Comparison of ENCODE assay signal across 13 cellular contexts in genomic region chr17:64315032-64315490, GRCh38. TPM values are rescaled to one million over a fixed set of nuclear protein-coding genes. Genes with fewer than 3 reads are reported as not detected.
A peak's percentile ranks its signal among the peaks of the same experiment; 100 is the strongest.
DNase-seq lines count a peak whose midpoint lies in the region; ATAC-seq and TF ChIP-seq lines count a peak whose summit lies in the region.
"Had no signal": no experiment of that assay in that cellular context is flagged by ENCODE, and none has a peak within 500 bp of the region (broad histone marks: within the 10 kb centered on the region; RNA-seq: fewer than 3 reads in every experiment).

No MANE protein-coding gene starts in this region.

- no peaks in the 10 kb centered on the region for H3K9me3 Mint-ChIP-seq in activated CD8-positive, alpha-beta T cell treated with anti-CD3 and anti-CD28 coated beads, Interleukin-2, amount 10 ng/mL, durations not matched to agents 7 days and 5 days (ENCODE audit: insufficient read depth)

- CTCF ChIA-PET in activated CD8-positive, alpha-beta T cell treated with anti-CD3 and anti-CD28 coated beads, Interleukin-2, amount 10 ng/mL, durations not matched to agents 7 days and 5 days (lab: Charles Lee): interaction anchor here (1.3 to 2.8 kb wide), 2 partner anchors 14 to 105 kb away, joined by 4 to 11 read pairs; no protein-coding TSS in a partner anchor

- H3K4me3 Mint-ChIP-seq in activated CD8-positive, alpha-beta T cell treated with anti-CD3 and anti-CD28 coated beads, Interleukin-2, amount 10 ng/mL, durations not matched to agents 7 days and 5 days: no peak overlapping the region

- no peaks in the 10 kb centered on the region for H3K36me3 Mint-ChIP-seq in activated CD8-positive, alpha-beta T cell treated with anti-CD3 and anti-CD28 coated beads, Interleukin-2, amount 10 ng/mL, durations not matched to agents 7 days and 5 days (ENCODE audit: low read depth)

- H3K4me3 ChIP-seq in osteoblast (ENCODE audit: insufficient read depth, low read length) (no peak overlapping the region), aorta (ENCODE audit: low read length in 2 of 2) (no peak overlapping the region)
- H3K4me3 ChIP-seq: PC-9 had no signal

- H3K79me2 ChIP-seq in osteoblast (ENCODE audit: insufficient read depth, low read length): no peaks in the 10 kb centered on the region

- H3K27me3 ChIP-seq in osteoblast (ENCODE audit: insufficient read depth, low read length) (no peaks in the 10 kb centered on the region), aorta (ENCODE audit: control insufficient read depth in 1 of 2, insufficient read depth in 2 of 2, low read length in 1 of 2) (no peaks in the 10 kb centered on the region)

- no peaks in the 10 kb centered on the region for H3K9me3 ChIP-seq in osteoblast (ENCODE audit: low read depth, low read length)
- no peaks in the 10 kb centered on the region for H3K9me3 ChIP-seq in aorta (ENCODE audit: control insufficient read depth, low read length)

- H3K4me1 ChIP-seq in osteoblast (ENCODE audit: insufficient read depth, low read length): peaks cover 6% of the 10 kb centered on the region
- no peaks in the 10 kb centered on the region for H3K4me1 ChIP-seq in aorta (ENCODE audit: control insufficient read depth in 1 of 2, insufficient read depth in 2 of 2, low read length in 2 of 2)

- intact Hi-C loops in Right ventricle myocardium inferior (cut with DNase I) (no loop called here), aorta (cut with DNase I) (no loop called here)

- WGBS in aorta, 2 donors: 42 to 48% methylated on average over 11 of the region's 11 CpGs

- no peak overlapping the region for H3K27ac Mint-ChIP-seq in activated CD8-positive, alpha-beta T cell treated with anti-CD3 and anti-CD28 coated beads, Interleukin-2, amount 10 ng/mL, durations not matched to agents 7 days and 5 days

- DNase-seq in NCI-H2029 (lab: John Stamatoyannopoulos, UW) (peak; percentile 25), NCI-H2029 treated with DMSO at 0.1 percent for 48 hours (lab: John Stamatoyannopoulos, UW) (no peak), Right ventricle myocardium inferior (ENCODE audit: missing footprints) (peak; percentile 94), osteoblast (ENCODE audit: insufficient read length, low spot score, missing footprints) (no peak), aorta (peak; percentile 93 to 96), DMS53 treated with DMSO at 0.1 percent for 48 hours (lab: John Stamatoyannopoulos, UW; ENCODE audit: unreplicated experiment) (no peak)
- DNase-seq in activated CD8-positive, alpha-beta T cell treated with anti-CD3 and anti-CD28 coated beads, Interleukin-2, amount 10 ng/mL, durations not matched to agents 7 days and 5 days: no peak
- DNase-seq: activated CD8-positive, alpha-beta memory T cell treated with anti-CD3 and anti-CD28 coated beads, Interleukin-2, amount 50 U/mL, for 4 hours; DMS53; NCI-H2081; PC-9 had no signal

- H2AFZ ChIP-seq in osteoblast (ENCODE audit: low read length): peak overlapping the region; percentile 69
- H2AFZ ChIP-seq: PC-9 had no signal

- H3K27me3 Mint-ChIP-seq in activated CD8-positive, alpha-beta T cell treated with anti-CD3 and anti-CD28 coated beads, Interleukin-2, amount 10 ng/mL, durations not matched to agents 7 days and 5 days (ENCODE audit: low read depth): peaks cover 4% of the 10 kb centered on the region

- H3K4me1 Mint-ChIP-seq in activated CD8-positive, alpha-beta T cell treated with anti-CD3 and anti-CD28 coated beads, Interleukin-2, amount 10 ng/mL, durations not matched to agents 7 days and 5 days (ENCODE audit: low read depth): no peaks in the 10 kb centered on the region

- POLR2A ChIA-PET in activated CD8-positive, alpha-beta T cell treated with anti-CD3 and anti-CD28 coated beads, Interleukin-2, amount 10 ng/mL, durations not matched to agents 7 days and 5 days (lab: Charles Lee): no interaction called here

- no peak for TF ChIP-seq CTCF in osteoblast (IDR thresholded peaks at IDR 0.05; ENCODE audit: extremely low read depth, low read depth, low read length)

- ATAC-seq in Right ventricle myocardium inferior (peak; percentile 96), aorta (ENCODE audit: low FRiP score) (peak; percentile 93), GM19324 (IDR thresholded peaks at IDR 0.05; ENCODE audit: low FRiP score, unreplicated experiment) (no peak)
- ATAC-seq in activated CD8-positive, alpha-beta T cell treated with anti-CD3 and anti-CD28 coated beads, Interleukin-2, amount 10 ng/mL, durations not matched to agents 7 days and 5 days: no peak

- no peaks in the 10 kb centered on the region for H4K20me1 ChIP-seq in osteoblast (ENCODE audit: insufficient read depth, low read length)

- H3K36me3 ChIP-seq in osteoblast (ENCODE audit: insufficient read depth, low read length) (no peaks in the 10 kb centered on the region), aorta (ENCODE audit: control insufficient read depth in 1 of 2, insufficient read depth in 2 of 2, low read length in 1 of 2) (no peaks in the 10 kb centered on the region)

- H3K4me2 ChIP-seq in osteoblast (ENCODE audit: insufficient read depth, low read length): peak overlapping the region; percentile 54
- H3K4me2 ChIP-seq: PC-9 had no signal

- H3K27ac ChIP-seq in osteoblast (ENCODE audit: low read depth, low read length): no peak overlapping the region
- H3K27ac ChIP-seq in aorta (ENCODE audit: low read depth in 1 of 2, low read length in 2 of 2): peak overlapping the region in 1 of 2 donors; percentile 80
- H3K27ac ChIP-seq: 22Rv1, PC-9 had no signal

RNA-seq across cellular contexts. Expression of gene TEX2, which starts 52.0 kb away (rescaled TPM):
- 56.1 TPM for total RNA-seq in Right ventricle myocardium inferior
- total RNA-seq in osteoblast: 17.7 and 20.6 TPM in 2 replicates
- 10 to 100 TPM; 26.6 to 29.4 TPM for total RNA-seq in aorta
- polyA plus RNA-seq in aorta: 10 to 100 TPM; 10.9 to 21.8 TPM
- 10 to 100 TPM; 16.1 to 16.2 TPM for total RNA-seq in activated CD8-positive, alpha-beta T cell treated with anti-CD3 and anti-CD28 coated beads, Interleukin-2, amount 10 ng/mL, durations not matched to agents 7 days and 5 days

Comparison
In these comparisons a context has a peak if more than half of its experiments do, and no peak if none do; other contexts are left out.
1. DNase-seq: peak in NCI-H2029 (single experiment), Right ventricle myocardium inferior (single experiment) and aorta (2 of 2); none in NCI-H2029 treated with DMSO at 0.1 percent for 48 hours (single experiment), osteoblast (single experiment), DMS53 treated with DMSO at 0.1 percent for 48 hours (single experiment) and activated CD8-positive, alpha-beta T cell treated with anti-CD3 and anti-CD28 coated beads, Interleukin-2, amount 10 ng/mL, durations not matched to agents 7 days and 5 days (single experiment).
2. ATAC-seq: peak in Right ventricle myocardium inferior (single experiment) and aorta (single experiment); none in activated CD8-positive, alpha-beta T cell treated with anti-CD3 and anti-CD28 coated beads, Interleukin-2, amount 10 ng/mL, durations not matched to agents 7 days and 5 days (single experiment) and GM19324 (single experiment).